Comparison of ENCODE assay signal across 18 cellular contexts in genomic region chr16:79918916-79919315, GRCh38.
DNase-seq lines count a peak whose midpoint lies in the region; ATAC-seq, FAIRE-seq and TF ChIP-seq lines count a peak whose summit lies in the region.
"Had no signal": no experiment of that assay in that cellular context is flagged by ENCODE, and none has a peak within 500 bp of the region (broad histone marks: within the 10 kb centered on the region; RNA-seq: fewer than 3 reads in every experiment).

No MANE protein-coding gene starts in this region.

- no peaks in the 10 kb centered on the region for H3K79me2 ChIP-seq in MM.1S (ENCODE audit: low read length)
- no peaks in the 10 kb centered on the region for H3K79me2 ChIP-seq in GM12878 (ENCODE audit: control insufficient read depth, insufficient read depth, low read length)
- H3K79me2 ChIP-seq in OCI-LY7 (ENCODE audit: insufficient read depth, low read depth, low read length): no peaks in the 10 kb centered on the region

- H3K36me3 ChIP-seq in MM.1S (replicated peaks; ENCODE audit: insufficient read depth, low read length) (no peaks in the 10 kb centered on the region), GM12878 (ENCODE audit: control insufficient read depth in 2 of 2, insufficient read depth in 2 of 2, low read length in 1 of 2) (no peaks in the 10 kb centered on the region), neuron (ENCODE audit: insufficient read depth, low read length) (no peaks in the 10 kb centered on the region), OCI-LY7 (ENCODE audit: insufficient read depth, low read length) (no peaks in the 10 kb centered on the region), lower lobe of right lung (no peaks in the 10 kb centered on the region)
- H3K36me3 ChIP-seq: HAP-1 had no signal

- peak; percentile 8 for DNase-seq in GM12865 (ENCODE audit: low read depth)
- peak; percentile 50 for DNase-seq in MM.1S
- no peak for DNase-seq in GM12878 (ENCODE audit: low read depth, low spot score)
- no peak for DNase-seq in left colon
- no peak for DNase-seq in inferior parietal cortex (ENCODE audit: extremely low spot score)
- DNase-seq in OCI-LY7 (ENCODE audit: low spot score): no peak
- DNase-seq in lower lobe of right lung: no peak
- DNase-seq: CD8-positive, alpha-beta T cell; COR-L47; DMS153; DMS79 treated with DMSO at 0.1 percent for 48 hours; EL; GOT3 had no signal

- no peak for TF ChIP-seq RAD21 in GM12878 (IDR thresholded peaks at IDR 0.05; ENCODE audit: insufficient read depth, low read depth, low read length)

- BruUV-seq in GM12878 (replicated peaks; lab: Mats Ljungman, UMichigan) (no TSS peak), OCI-LY7 (replicated peaks; lab: Mats Ljungman, UMichigan) (no TSS peak)

- POLR2A ChIA-PET in GM12878 (lab: Charles Lee) (no interaction called here), OCI-LY7 (lab: Charles Lee) (interaction anchor here (1.1 kb wide), 1 partner anchor 488 kb away, joined by 3 read pairs; no protein-coding TSS in a partner anchor)

- WGBS in GM12878 (ENCODE audit: insufficient coverage, insufficient replicate concordance, low lambda C conversion rate, missing lambda C conversion rate): 0% methylated on average over 3 of the region's 3 CpGs

- CTCF ChIA-PET in GM12878 (lab: Yijun Ruan, JAX): no interaction called here
- CTCF ChIA-PET in OCI-LY7 (lab: Charles Lee; ENCODE audit: unreplicated experiment): no interaction called here

- no peaks in the 10 kb centered on the region for H4K20me1 ChIP-seq in MM.1S (ENCODE audit: insufficient read depth, low read length)
- no peaks in the 10 kb centered on the region for H4K20me1 ChIP-seq in GM12878 (ENCODE audit: control insufficient read depth, insufficient read depth)
- H4K20me1 ChIP-seq in OCI-LY7 (ENCODE audit: insufficient read depth, low read length): no peaks in the 10 kb centered on the region

- H3K9ac ChIP-seq in MM.1S (ENCODE audit: low read length) (no peak overlapping the region), GM12878 (ENCODE audit: control insufficient read depth, insufficient read depth, low read length) (no peak overlapping the region)

- H3K4me3 ChIP-seq in GM12865 (ENCODE audit: low read depth, low read length) (no peak overlapping the region), MM.1S (ENCODE audit: low read length) (peak overlapping the region; percentile 50; the same call in 1 of the 2 replicates), GM12878 (no peak overlapping the region), neuron (ENCODE audit: low read length) (no peak overlapping the region), OCI-LY7 (ENCODE audit: low read depth, low read length, poor library complexity, severe bottlenecking) (no peak overlapping the region), lower lobe of right lung (no peak overlapping the region)
- H3K4me3 ChIP-seq: HAP-1 had no signal

- in situ Hi-C loops in GM12878 (cut with MboI): no loop called here

- intact Hi-C loops in GM12878 (cut with micrococcal nuclease; ENCODE audit: unreplicated experiment) (loop anchor here (10.0 kb wide), 1 partner anchor 56 kb away; no protein-coding TSS in a partner anchor), left colon (cut with DNase I, micrococcal nuclease) (no loop called here), OCI-LY7 (cut with micrococcal nuclease; ENCODE audit: unreplicated experiment) (no loop called here), lower lobe of right lung (cut with DNase I) (loop anchor here (10.0 kb wide), 1 partner anchor 416 kb away; no protein-coding TSS in a partner anchor)

- no peak for TF ChIP-seq POLR2A in GM12878 (IDR thresholded peaks at IDR 0.05; ENCODE audit: low read depth, low read length)

- H3K9me2 ChIP-seq in MM.1S (replicated peaks; ENCODE audit: insufficient read depth, low read length): no peaks in the 10 kb centered on the region
- no peaks in the 10 kb centered on the region for H3K9me2 ChIP-seq in OCI-LY7 (ENCODE audit: insufficient read depth, low read length)

- RAD21 ChIA-PET in GM12878 (lab: Charles Lee; ENCODE audit: unreplicated experiment): no interaction called here

- TF ChIP-seq EP300 in GM12878 (IDR thresholded peaks at IDR 0.05; ENCODE audit: borderline replicate concordance in 1 of 2, control insufficient read depth in 1 of 2, low read depth in 2 of 2, low read length in 2 of 2): no peak

- no peak for FAIRE-seq in GM12878 (lab: Jason Lieb, UNC)
- FAIRE-seq: D721Med, G401.6 had no signal

- ATAC-seq in GM12878 (no peak), left colon (no peak), lower lobe of right lung (no peak)
- ATAC-seq: CD8-positive, alpha-beta T cell had no signal

- SMC1A ChIA-PET in GM12878 (lab: Charles Lee; ENCODE audit: uncharacterized antibody, unreplicated experiment): no interaction called here

- H3K4me1 ChIP-seq in MM.1S (ENCODE audit: low read length) (no peaks in the 10 kb centered on the region), GM12878 (ENCODE audit: control insufficient read depth, insufficient read depth, low read length) (no peaks in the 10 kb centered on the region), neuron (ENCODE audit: insufficient read depth, low read length) (peaks cover 8% of the 10 kb centered on the region), OCI-LY7 (ENCODE audit: insufficient read depth, low read length, poor library complexity, severe bottlenecking) (no peaks in the 10 kb centered on the region), lower lobe of right lung (no peaks in the 10 kb centered on the region)

- no peaks in the 10 kb centered on the region for H3K27me3 ChIP-seq in MM.1S (replicated peaks; ENCODE audit: insufficient read depth, low read length)
- H3K27me3 ChIP-seq in GM12878 (replicated peaks in 1 of 2; ENCODE audit: control insufficient read depth in 2 of 2, insufficient read depth in 2 of 2, low read length in 1 of 2): no peaks in the 10 kb centered on the region
- H3K27me3 ChIP-seq in neuron (ENCODE audit: insufficient read depth, low read length): no peaks in the 10 kb centered on the region
- H3K27me3 ChIP-seq in lower lobe of right lung (ENCODE audit: low read depth): no peaks in the 10 kb centered on the region

- no peak for TF ChIP-seq CTCF in GM12865 (IDR thresholded peaks at IDR 0.05; ENCODE audit: insufficient read depth, low read depth, low read length, missing control alignments)
- TF ChIP-seq CTCF in MM.1S (IDR thresholded peaks at IDR 0.05; ENCODE audit: low read length): no peak
- no peak for TF ChIP-seq CTCF in GM12878 (IDR thresholded peaks at IDR 0.05 in 2 of 3, conservative IDR thresholded peaks at IDR 0.05 in 1 of 3; ENCODE audit: control insufficient read depth in 2 of 3, extremely low read depth in 1 of 3, insufficient read depth in 1 of 3, low read depth in 3 of 3, low read length in 3 of 3)
- TF ChIP-seq CTCF in OCI-LY7 (conservative IDR thresholded peaks at IDR 0.05; ENCODE audit: low read length): no peak
- TF ChIP-seq CTCF in lower lobe of right lung (IDR thresholded peaks at IDR 0.05): no peak

- H3K27ac ChIP-seq in MM.1S (ENCODE audit: low read length) (peak overlapping the region; percentile 43; the same call in 1 of the 2 replicates), GM12878 (ENCODE audit: control insufficient read depth, insufficient read depth) (no peak overlapping the region), OCI-LY7 (ENCODE audit: low read depth, low read length, poor library complexity, severe bottlenecking) (no peak overlapping the region), lower lobe of right lung (no peak overlapping the region)
- H3K27ac ChIP-seq: 22Rv1 had no signal

- peak overlapping the region; percentile 78 for H3K4me2 ChIP-seq in MM.1S (ENCODE audit: low read depth, low read length)
- peak overlapping the region; percentile 67 for H3K4me2 ChIP-seq in GM12878 (ENCODE audit: control insufficient read depth, insufficient read depth)
- no peak overlapping the region for H3K4me2 ChIP-seq in OCI-LY7 (ENCODE audit: low read length)

- 0 out of 2 replicates have a peak, but pooled peaks cover 3% of the 10 kb centered on the region for H3F3A ChIP-seq in MM.1S (ENCODE audit: insufficient read depth, low read length)

- no peaks in the 10 kb centered on the region for H3K9me3 ChIP-seq in MM.1S (replicated peaks; ENCODE audit: insufficient read depth, low read length)
- no peaks in the 10 kb centered on the region for H3K9me3 ChIP-seq in GM12878 (replicated peaks; ENCODE audit: control insufficient read depth, insufficient read depth, low read length)
- H3K9me3 ChIP-seq in neuron (ENCODE audit: low read length): no peaks in the 10 kb centered on the region
- H3K9me3 ChIP-seq in OCI-LY7 (ENCODE audit: low read length): no peaks in the 10 kb centered on the region
- no peaks in the 10 kb centered on the region for H3K9me3 ChIP-seq in lower lobe of right lung
- H3K9me3 ChIP-seq: HAP-1 had no signal

- H2AFZ ChIP-seq in MM.1S (ENCODE audit: low read length) (peak overlapping the region; percentile 15), GM12878 (ENCODE audit: control insufficient read depth, low read depth, low read length) (peak overlapping the region; percentile 15; the same call in 1 of the 2 replicates), neuron (ENCODE audit: low read depth, low read length) (peak overlapping the region; percentile 2), OCI-LY7 (ENCODE audit: low read length) (no peak overlapping the region)

TF ChIP-seq in GM12878, 131 proteins besides CTCF, POLR2A, EP300 and RAD21:
- TF ChIP-seq STAT1 (conservative IDR thresholded peaks at IDR 0.05) (no peak), TCF12 (IDR thresholded peaks at IDR 0.05; ENCODE audit: low read depth, low read length) (no peak), POLR2AphosphoS5 (IDR thresholded peaks at IDR 0.05; ENCODE audit: low read length) (no peak), SMARCA5 (IDR thresholded peaks at IDR 0.05) (no peak), NRF1 (conservative IDR thresholded peaks at IDR 0.05; ENCODE audit: low read depth, low read length) (no peak), RELA (IDR thresholded peaks at IDR 0.05; ENCODE audit: borderline replicate concordance, partially characterized antibody) (no peak), YY1 (IDR thresholded peaks at IDR 0.05; ENCODE audit: low read depth, low read length) (no peak), ZBED1 (IDR thresholded peaks at IDR 0.05; ENCODE audit: borderline replicate concordance) (no peak), TCF3 (IDR thresholded peaks at IDR 0.05; ENCODE audit: borderline replicate concordance, insufficient read depth, low read depth, low read length) (no peak), HDGF (IDR thresholded peaks at IDR 0.05) (no peak), ETV6 (conservative IDR thresholded peaks at IDR 0.05 in 1 of 2, IDR thresholded peaks at IDR 0.05 in 1 of 2; ENCODE audit: borderline replicate concordance in 1 of 2, low read depth in 1 of 2) (no peak)

Comparison
In these comparisons a context has a peak if more than half of its experiments do, and no peak if none do; other contexts are left out.
1. DNase-seq: peak in GM12865 (single experiment) and MM.1S (single experiment); none in GM12878 (single experiment), left colon (0 of 2), inferior parietal cortex (single experiment), OCI-LY7 (single experiment) and lower lobe of right lung (single experiment).
2. intact Hi-C loops: an anchor here in GM12878 (10.0 kb wide) and lower lobe of right lung (10.0 kb wide); none called in left colon and OCI-LY7.